ENCODE assay signal across 27 cellular contexts in genomic region chr10:6586501-6586900, GRCh38. TPM values are rescaled to one million over a fixed set of nuclear protein-coding genes. Genes with fewer than 3 reads are reported as not detected.
A peak's percentile ranks its signal among the peaks of the same experiment; 100 is the strongest.
DNase-seq lines count a peak whose midpoint lies in the region; ATAC-seq and TF ChIP-seq lines count a peak whose summit lies in the region.
"Had no signal": no experiment of that assay in that cellular context is flagged by ENCODE, and none has a peak within 500 bp of the region (broad histone marks: within the 10 kb centered on the region; RNA-seq: fewer than 3 reads in every experiment).

No MANE protein-coding gene starts in this region.

- H3K9me3 Mint-ChIP-seq in activated CD4-positive, alpha-beta T cell treated with anti-CD3 and anti-CD28 coated beads for 36 hours (ENCODE audit: low read depth) = no peaks in the 10 kb centered on the region
- no peaks in the 10 kb centered on the region for H3K9me3 Mint-ChIP-seq in CD4-positive, alpha-beta T cell
- no peaks in the 10 kb centered on the region for H3K9me3 Mint-ChIP-seq in activated CD8-positive, alpha-beta T cell treated with anti-CD3 and anti-CD28 coated beads, Interleukin-2, amount 10 ng/mL, durations not matched to agents 7 days and 5 days (ENCODE audit: insufficient read depth)
- peaks cover 0 to 3% (median 0%) of the 10 kb centered on the region in 11 donors for H3K9me3 Mint-ChIP-seq in naive thymus-derived CD4-positive, alpha-beta T cell
- H3K9me3 Mint-ChIP-seq: HFFc6 had no signal

- no peak for TF ChIP-seq CTCF in CD4-positive, alpha-beta T cell (IDR thresholded peaks at IDR 0.05)
- no peak for TF ChIP-seq CTCF in uterus (IDR thresholded peaks at IDR 0.05)

- H3K27ac ChIP-seq in CD4-positive, alpha-beta T cell (ENCODE audit: low read depth, low read length) = peak overlapping the region; percentile 42
- peak overlapping the region; percentile 94 for H3K27ac ChIP-seq in naive thymus-derived CD4-positive, alpha-beta T cell (ENCODE audit: low read depth, low read length)
- no peak overlapping the region for H3K27ac ChIP-seq in uterus
- H3K27ac ChIP-seq: body of pancreas, SJSA1, tibial artery had no signal

- H3K36me3 Mint-ChIP-seq in activated CD4-positive, alpha-beta T cell treated with anti-CD3 and anti-CD28 coated beads for 36 hours (ENCODE audit: low read depth) = peaks cover 81% of the 10 kb centered on the region
- H3K36me3 Mint-ChIP-seq in CD4-positive, alpha-beta T cell (ENCODE audit: low read depth) = peaks cover 86% of the 10 kb centered on the region
- H3K36me3 Mint-ChIP-seq in activated CD8-positive, alpha-beta T cell treated with anti-CD3 and anti-CD28 coated beads, Interleukin-2, amount 10 ng/mL, durations not matched to agents 7 days and 5 days (ENCODE audit: low read depth) = peaks cover 94% of the 10 kb centered on the region
- peaks cover 14 to 82% (median 61%) of the 10 kb centered on the region in 5 donors for H3K36me3 Mint-ChIP-seq in naive thymus-derived CD4-positive, alpha-beta T cell

- DNase-seq in activated CD4-positive, alpha-beta T cell treated with anti-CD3 and anti-CD28 coated beads for 36 hours = peak; percentile 56
- DNase-seq in activated CD4-positive, alpha-beta T cell treated with anti-CD3 and anti-CD28 coated beads for 1 hour = no peak
- peak in 1 of 10 experiments; percentile 25 for DNase-seq in CD4-positive, alpha-beta T cell
- peak; percentile 55 for DNase-seq in activated CD8-positive, alpha-beta T cell treated with anti-CD3 and anti-CD28 coated beads, Interleukin-2, amount 10 ng/mL, durations not matched to agents 7 days and 5 days
- peak in 2 of 9 donors; percentile 30 to 48 for DNase-seq in naive thymus-derived CD4-positive, alpha-beta T cell
- DNase-seq in uterus = no peak
- no peak for DNase-seq in stimulated activated CD8-positive, alpha-beta memory T cell treated with anti-CD3 and anti-CD28 coated beads, Interleukin-4, amount 100 ng/mL, for 48 hours
- DNase-seq in NCI-H1436 (lab: John Stamatoyannopoulos, UW) = no peak
- DNase-seq: BE2C; body of pancreas; Calu3; effector CD8-positive, alpha-beta T cell; foreskin melanocyte; HFFc6; hypothalamus; KBM-7; mucosa of descending colon; MV-4-11; NCI-H1694 treated with DMSO at 0.1 percent for 48 hours; NCI-H2171 treated with DMSO at 0.1 percent for 48 hours; NCI-H524 treated with DMSO at 0.1 percent for 48 hours; stimulated activated naive CD4-positive, alpha-beta T cell treated with Interleukin-2 at 50 U/mL for 16 hours; tibial artery had no signal

- H3K27ac Mint-ChIP-seq in activated CD4-positive, alpha-beta T cell treated with anti-CD3 and anti-CD28 coated beads for 36 hours = peak overlapping the region; percentile 97
- peak overlapping the region; percentile 94 for H3K27ac Mint-ChIP-seq in CD4-positive, alpha-beta T cell
- H3K27ac Mint-ChIP-seq in activated CD8-positive, alpha-beta T cell treated with anti-CD3 and anti-CD28 coated beads, Interleukin-2, amount 10 ng/mL, durations not matched to agents 7 days and 5 days = peak overlapping the region; percentile 97
- peak overlapping the region; percentile 94 to 99 (median 97) for H3K27ac Mint-ChIP-seq in naive thymus-derived CD4-positive, alpha-beta T cell
- H3K27ac Mint-ChIP-seq: HFFc6, progenitor cell of endocrine pancreas had no signal

- peak overlapping the region; percentile 89 for H3K4me3 Mint-ChIP-seq in activated CD4-positive, alpha-beta T cell treated with anti-CD3 and anti-CD28 coated beads for 36 hours
- H3K4me3 Mint-ChIP-seq in CD4-positive, alpha-beta T cell = peak overlapping the region; percentile 94
- H3K4me3 Mint-ChIP-seq in activated CD8-positive, alpha-beta T cell treated with anti-CD3 and anti-CD28 coated beads, Interleukin-2, amount 10 ng/mL, durations not matched to agents 7 days and 5 days = peak overlapping the region; percentile 93
- H3K4me3 Mint-ChIP-seq in naive thymus-derived CD4-positive, alpha-beta T cell = peak overlapping the region; percentile 86 to 99 (median 93)
- H3K4me3 Mint-ChIP-seq: HFFc6 had no signal

- no peaks in the 10 kb centered on the region for H3K27me3 Mint-ChIP-seq in activated CD4-positive, alpha-beta T cell treated with anti-CD3 and anti-CD28 coated beads for 36 hours
- no peaks in the 10 kb centered on the region for H3K27me3 Mint-ChIP-seq in CD4-positive, alpha-beta T cell
- H3K27me3 Mint-ChIP-seq in activated CD8-positive, alpha-beta T cell treated with anti-CD3 and anti-CD28 coated beads, Interleukin-2, amount 10 ng/mL, durations not matched to agents 7 days and 5 days (ENCODE audit: low read depth) = no peaks in the 10 kb centered on the region
- H3K27me3 Mint-ChIP-seq in naive thymus-derived CD4-positive, alpha-beta T cell = no peaks in the 10 kb centered on the region

- peak overlapping the region; percentile 61 for H3K4me3 ChIP-seq in naive thymus-derived CD4-positive, alpha-beta T cell (ENCODE audit: low read length)
- H3K4me3 ChIP-seq in uterus = no peak overlapping the region
- H3K4me3 ChIP-seq: body of pancreas, mucosa of descending colon, SJSA1, tibial artery had no signal

- POLR2A ChIA-PET in activated CD4-positive, alpha-beta T cell treated with anti-CD3 and anti-CD28 coated beads for 36 hours (lab: Charles Lee) = interaction anchor here (0.7 kb wide), 1 partner anchor 106 kb away, joined by 4 read pairs; no protein-coding TSS in a partner anchor
- POLR2A ChIA-PET in CD4-positive, alpha-beta T cell (lab: Charles Lee) = interaction anchor here (0.8 to 2.2 kb wide), 8 partner anchors 10 to 535 kb away, joined by 3 to 7 read pairs (median 3); no protein-coding TSS in a partner anchor
- POLR2A ChIA-PET in activated CD8-positive, alpha-beta T cell treated with anti-CD3 and anti-CD28 coated beads, Interleukin-2, amount 10 ng/mL, durations not matched to agents 7 days and 5 days (lab: Charles Lee) = interaction anchor here (0.6 to 2.3 kb wide), 11 partner anchors 9 to 177 kb away, joined by 3 to 30 read pairs (median 4); no protein-coding TSS in a partner anchor
- POLR2A ChIA-PET in naive thymus-derived CD4-positive, alpha-beta T cell (lab: Charles Lee) = interaction anchor here (0.6 to 6.4 kb wide), 10 partner anchors 8 to 91 kb away, joined by 3 to 20 read pairs (median 5); no protein-coding TSS in a partner anchor

- intact Hi-C loops in activated CD4-positive, alpha-beta T cell treated with anti-CD3 and anti-CD28 coated beads for 36 hours (cut with DNase I, micrococcal nuclease) = loop anchor here in 1 of 2 experiments (10.0 kb wide), 3 partner anchors 312 to 772 kb away; partner anchors contain the start of gene GDI2
- intact Hi-C loops in CD4-positive, alpha-beta T cell (cut with DNase I, micrococcal nuclease) = no loop called here
- intact Hi-C loops in naive thymus-derived CD4-positive, alpha-beta T cell (cut with micrococcal nuclease) = loop anchor here in 1 of 2 donors (10.0 kb wide), 1 partner anchor 502 kb away; the partner anchor contains the start of gene RBM17
- intact Hi-C loops in uterus (cut with DNase I; ENCODE audit: low total_unique reads) = no loop called here

- H3K4me1 Mint-ChIP-seq in activated CD4-positive, alpha-beta T cell treated with anti-CD3 and anti-CD28 coated beads for 36 hours = peaks cover 91% of the 10 kb centered on the region
- peaks cover 98% of the 10 kb centered on the region for H3K4me1 Mint-ChIP-seq in CD4-positive, alpha-beta T cell (ENCODE audit: low read depth)
- peaks cover 74% of the 10 kb centered on the region for H3K4me1 Mint-ChIP-seq in activated CD8-positive, alpha-beta T cell treated with anti-CD3 and anti-CD28 coated beads, Interleukin-2, amount 10 ng/mL, durations not matched to agents 7 days and 5 days (ENCODE audit: low read depth)
- H3K4me1 Mint-ChIP-seq in naive thymus-derived CD4-positive, alpha-beta T cell = peaks cover 38 to 100% (median 84%) of the 10 kb centered on the region in 7 donors

- peaks cover 0 to 15% (median 5%) of the 10 kb centered on the region in 3 experiments for H3K36me3 ChIP-seq in naive thymus-derived CD4-positive, alpha-beta T cell (ENCODE audit: control insufficient read depth in 2 of 3, insufficient read depth in 3 of 3, low read length in 3 of 3)
- H3K36me3 ChIP-seq in uterus = no peaks in the 10 kb centered on the region
- H3K36me3 ChIP-seq: BE2C, SJSA1, tibial artery had no signal

- H3K9me3 ChIP-seq in CD4-positive, alpha-beta T cell (ENCODE audit: control insufficient read depth, low read length) = no peaks in the 10 kb centered on the region
- H3K9me3 ChIP-seq in naive thymus-derived CD4-positive, alpha-beta T cell (ENCODE audit: control insufficient read depth in 2 of 3, low read length in 3 of 3) = no peaks in the 10 kb centered on the region
- H3K9me3 ChIP-seq in uterus = no peaks in the 10 kb centered on the region
- H3K9me3 ChIP-seq: BE2C, body of pancreas, mucosa of descending colon, SJSA1, tibial artery had no signal

- peaks cover 44 to 57% of the 10 kb centered on the region in 2 donors for H3K4me1 ChIP-seq in naive thymus-derived CD4-positive, alpha-beta T cell (ENCODE audit: control insufficient read depth in 2 of 2, insufficient read depth in 2 of 2, low read length in 2 of 2)
- no peaks in the 10 kb centered on the region for H3K4me1 ChIP-seq in uterus
- H3K4me1 ChIP-seq: BE2C, body of pancreas, SJSA1, tibial artery had no signal

- peak; percentile 39 for ATAC-seq in activated CD4-positive, alpha-beta T cell treated with anti-CD3 and anti-CD28 coated beads for 36 hours
- ATAC-seq in CD4-positive, alpha-beta T cell (ENCODE audit: poor library complexity) = peak; percentile 25
- ATAC-seq in activated CD8-positive, alpha-beta T cell treated with anti-CD3 and anti-CD28 coated beads, Interleukin-2, amount 10 ng/mL, durations not matched to agents 7 days and 5 days = peak; percentile 13
- peak; percentile 37 for ATAC-seq in naive thymus-derived CD4-positive, alpha-beta T cell
- ATAC-seq: body of pancreas, esophagus mucosa, mucosa of descending colon had no signal

- CTCF ChIA-PET in activated CD4-positive, alpha-beta T cell treated with anti-CD3 and anti-CD28 coated beads for 36 hours (lab: Charles Lee) = interaction anchor here (0.7 to 1.7 kb wide), 8 partner anchors 10 to 597 kb away, joined by 3 to 8 read pairs (median 3); no protein-coding TSS in a partner anchor
- CTCF ChIA-PET in CD4-positive, alpha-beta T cell (lab: Charles Lee) = interaction anchor here (1.2 to 4.1 kb wide), 4 partner anchors 15 to 113 kb away, joined by 3 to 19 read pairs (median 4); no protein-coding TSS in a partner anchor
- CTCF ChIA-PET in activated CD8-positive, alpha-beta T cell treated with anti-CD3 and anti-CD28 coated beads, Interleukin-2, amount 10 ng/mL, durations not matched to agents 7 days and 5 days (lab: Charles Lee) = interaction anchor here (0.7 to 1.6 kb wide), 6 partner anchors 9 to 102 kb away, joined by 3 to 8 read pairs (median 3); no protein-coding TSS in a partner anchor
- CTCF ChIA-PET in naive thymus-derived CD4-positive, alpha-beta T cell (lab: Charles Lee) = interaction anchor here (0.9 to 1.8 kb wide), 4 partner anchors 9 to 21 kb away, joined by 3 to 7 read pairs (median 4); no protein-coding TSS in a partner anchor

- TF ChIP-seq POLR2A in uterus (IDR thresholded peaks at IDR 0.05) = no peak

- H3K27me3 ChIP-seq in CD4-positive, alpha-beta T cell (ENCODE audit: control insufficient read depth, insufficient read depth, low read length) = no peaks in the 10 kb centered on the region
- no peaks in the 10 kb centered on the region for H3K27me3 ChIP-seq in naive thymus-derived CD4-positive, alpha-beta T cell (ENCODE audit: control insufficient read depth in 2 of 2, insufficient read depth in 2 of 2, low read length in 2 of 2)
- H3K27me3 ChIP-seq in uterus = no peaks in the 10 kb centered on the region
- H3K27me3 ChIP-seq: BE2C, body of pancreas, tibial artery had no signal

RNA-seq across cellular contexts. Expression of gene PRKCQ, which starts 6.4 kb away (rescaled TPM):
- total RNA-seq in activated CD4-positive, alpha-beta T cell treated with anti-CD3 and anti-CD28 coated beads for 36 hours = 10 to 100 TPM; 32.9 to 39.0 TPM
- total RNA-seq in CD4-positive, alpha-beta T cell = 10 to 100 TPM; 43.4 to 43.9 TPM
- total RNA-seq in activated CD8-positive, alpha-beta T cell treated with anti-CD3 and anti-CD28 coated beads, Interleukin-2, amount 10 ng/mL, durations not matched to agents 7 days and 5 days = 10 to 100 TPM; 60.1 to 60.9 TPM
- total RNA-seq in naive thymus-derived CD4-positive, alpha-beta T cell = 10 to 100 TPM; 45.9 to 68.3 (median 65.8) TPM
- 10 to 100 TPM; 44.3 to 74.5 TPM for polyA plus RNA-seq in naive thymus-derived CD4-positive, alpha-beta T cell
- 1 to 10 TPM in 2 of 4 donors, not detected in 2; 1.4 to 2.8 TPM for total RNA-seq in uterus
- total RNA-seq: A673, HFFc6, SJSA1 had no signal

Comparison
In these comparisons a context has a peak if more than half of its experiments do, and no peak if none do; other contexts are left out.
1. DNase-seq: peak in activated CD4-positive, alpha-beta T cell treated with anti-CD3 and anti-CD28 coated beads for 36 hours (single experiment) and activated CD8-positive, alpha-beta T cell treated with anti-CD3 and anti-CD28 coated beads, Interleukin-2, amount 10 ng/mL, durations not matched to agents 7 days and 5 days (single experiment); none in activated CD4-positive, alpha-beta T cell treated with anti-CD3 and anti-CD28 coated beads for 1 hour (single experiment), uterus (0 of 2), stimulated activated CD8-positive, alpha-beta memory T cell treated with anti-CD3 and anti-CD28 coated beads, Interleukin-4, amount 100 ng/mL, for 48 hours (single experiment) and NCI-H1436 (single experiment).
2. H3K27ac ChIP-seq: peak in CD4-positive, alpha-beta T cell (single experiment) and naive thymus-derived CD4-positive, alpha-beta T cell (single experiment); none in uterus (0 of 2).
3. RNA of gene PRKCQ, which starts 6.4 kb away (total RNA-seq): 45.9 to 68.3 TPM in naive thymus-derived CD4-positive, alpha-beta T cell, 60.1 to 60.9 TPM in activated CD8-positive, alpha-beta T cell treated with anti-CD3 and anti-CD28 coated beads, Interleukin-2, amount 10 ng/mL, durations not matched to agents 7 days and 5 days, 43.4 to 43.9 TPM in CD4-positive, alpha-beta T cell and 32.9 to 39.0 TPM in activated CD4-positive, alpha-beta T cell treated with anti-CD3 and anti-CD28 coated beads for 36 hours; 1.4 to 2.8 TPM in uterus; every median in the first group is over 4 times any median in the second.
4. Peak in every context shown above with its lines, with median percentiles within 50 percentile points of each other: ATAC-seq, H3K27ac Mint-ChIP-seq and H3K4me3 Mint-ChIP-seq.